In the genomic region with DNA sequence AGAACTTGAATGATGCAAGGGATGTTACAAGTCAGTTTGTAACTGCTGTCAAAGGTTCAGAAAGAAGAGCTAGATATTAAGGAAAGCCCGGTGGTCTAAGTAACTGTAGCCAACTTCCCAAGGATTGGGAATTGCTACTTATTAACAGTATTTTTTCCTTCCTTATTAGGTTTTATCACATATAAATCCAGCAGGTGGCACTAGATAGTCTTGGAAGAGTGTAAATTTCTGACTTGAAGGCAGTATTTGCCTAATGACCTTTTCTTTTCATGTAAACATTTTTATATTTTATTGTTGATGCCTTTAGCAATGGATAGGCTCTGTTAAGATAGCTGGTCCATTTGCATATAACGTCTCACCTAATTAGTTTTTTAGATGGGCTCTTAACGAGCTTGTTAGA, we compare ENCODE assay signal across 8 cellular contexts. TPM values are rescaled to one million over a fixed set of nuclear protein-coding genes. Genes with fewer than 3 reads are reported as not detected.
DNase-seq lines count a peak whose midpoint lies in the region; ATAC-seq and TF ChIP-seq lines count a peak whose summit lies in the region.

No MANE protein-coding gene starts in this region.

- no peaks in the 10 kb centered on the region for H4K20me1 ChIP-seq in neural progenitor cell (ENCODE audit: low read depth)

- H3K9me3 Mint-ChIP-seq in neural progenitor cell, result no peaks in the 10 kb centered on the region

- H3K79me2 ChIP-seq in neural progenitor cell (ENCODE audit: low read depth), result peaks cover 11% of the 10 kb centered on the region

- peak; percentile 38 for TF ChIP-seq CTCF in cardiac fibroblast (IDR thresholded peaks at IDR 0.05; ENCODE audit: low read depth, low read length)
- peak; percentile 55 for TF ChIP-seq CTCF in neural progenitor cell (IDR thresholded peaks at IDR 0.05)

- no peak overlapping the region for H3K4me3 ChIP-seq in cardiac fibroblast (replicated peaks in 1 of 2; ENCODE audit: low read depth in 2 of 2, low read length in 2 of 2)
- H3K4me3 ChIP-seq in neural progenitor cell, result no peak overlapping the region

- H3K27ac ChIP-seq in neural progenitor cell, result no peak overlapping the region

- no peaks in the 10 kb centered on the region for H3K27me3 ChIP-seq in neural progenitor cell

- peak; percentile 66 for DNase-seq in ELR (ENCODE audit: low read depth)
- peak; percentile 45 for DNase-seq in NCI-H1694 (lab: John Stamatoyannopoulos, UW)
- peak; percentile 56 to 67 for DNase-seq in cardiac fibroblast (ENCODE audit: low read depth in 2 of 2)
- peak; percentile 54 for DNase-seq in neural progenitor cell (ENCODE audit: low spot score)
- no peak for DNase-seq in activated CD4-positive, alpha-beta T cell treated with anti-CD3 and anti-CD28 coated beads, Interleukin-2, amount 50 U/mL, for 48 hours
- DNase-seq in activated naive CD4-positive, alpha-beta T cell treated with Interleukin-2 at 50 U/mL for 16 hours, result no peak
- no peak for DNase-seq in retina

- no peak overlapping the region for H3K4me2 ChIP-seq in neural progenitor cell

- H3K4me1 ChIP-seq in neural progenitor cell, result peaks cover 8% of the 10 kb centered on the region

- H3F3A ChIP-seq in neural progenitor cell (ENCODE audit: low read depth), result peaks cover 14% of the 10 kb centered on the region

- no peaks in the 10 kb centered on the region for H3K4me1 Mint-ChIP-seq in neural progenitor cell

- H3K27ac Mint-ChIP-seq in neural progenitor cell, result no peak overlapping the region

- H3K36me3 ChIP-seq in neural progenitor cell, result peaks cover 19% of the 10 kb centered on the region

- H3K9ac ChIP-seq in neural progenitor cell, result no peak overlapping the region

- H3K4me3 Mint-ChIP-seq in neural progenitor cell, result no peak overlapping the region

- H2AFZ ChIP-seq in neural progenitor cell (replicated peaks), result no peak overlapping the region

- H3K36me3 Mint-ChIP-seq in neural progenitor cell, result peaks cover 21% of the 10 kb centered on the region

- ATAC-seq in HG03442 (IDR thresholded peaks at IDR 0.05; ENCODE audit: unreplicated experiment), result no peak

- no peaks in the 10 kb centered on the region for H3K27me3 Mint-ChIP-seq in neural progenitor cell (ENCODE audit: insufficient read depth, low read depth)

- peaks cover 2% of the 10 kb centered on the region for H3K9me3 ChIP-seq in neural progenitor cell (ENCODE audit: low read depth)

RNA-seq across cellular contexts. Expression of a gene that starts 51.2 kb away (rescaled TPM):
- 117 and 176 TPM in 2 replicates for total RNA-seq in neural progenitor cell (ENCODE audit: low replicate concordance)

Comparison
In these comparisons a context has a peak if more than half of its experiments do, and no peak if none do; other contexts are left out.
1. DNase-seq: peak in ELR (single experiment), NCI-H1694 (single experiment), cardiac fibroblast (2 of 2) and neural progenitor cell (single experiment); none in activated CD4-positive, alpha-beta T cell treated with anti-CD3 and anti-CD28 coated beads, Interleukin-2, amount 50 U/mL, for 48 hours (0 of 2), activated naive CD4-positive, alpha-beta T cell treated with Interleukin-2 at 50 U/mL for 16 hours (single experiment) and retina (single experiment).